Comparison of ENCODE assay signal across 18 cellular contexts in genomic region chr16:20401066-20401465, GRCh38. TPM values are rescaled to one million over a fixed set of nuclear protein-coding genes. Genes with fewer than 3 reads are reported as not detected.
A peak's percentile ranks its signal among the peaks of the same experiment; 100 is the strongest.
DNase-seq lines count a peak whose midpoint lies in the region; ATAC-seq and TF ChIP-seq lines count a peak whose summit lies in the region.
"Had no signal": no experiment of that assay in that cellular context is flagged by ENCODE, and none has a peak within 500 bp of the region (broad histone marks: within the 10 kb centered on the region; RNA-seq: fewer than 3 reads in every experiment).

No MANE protein-coding gene starts in this region.

- no peak overlapping the region for H3K4me3 ChIP-seq in body of pancreas
- no peak overlapping the region for H3K4me3 ChIP-seq in neural progenitor cell
- H3K4me3 ChIP-seq in stomach, result no peak overlapping the region
- no peak overlapping the region for H3K4me3 ChIP-seq in vagina
- H3K4me3 ChIP-seq: BLaER1 treated with 17β-estradiol and CSF1 and Interleukin-3, amounts not matched to agents 10 nM and 100 nM had no signal

- H4K20me1 ChIP-seq in neural progenitor cell (ENCODE audit: low read depth), result no peaks in the 10 kb centered on the region
- H4K20me1 ChIP-seq: BLaER1 treated with 17β-estradiol and CSF1 and Interleukin-3, amounts not matched to agents 10 nM and 100 nM had no signal

- H3K27me3 ChIP-seq in body of pancreas (no peaks in the 10 kb centered on the region), neural progenitor cell (no peaks in the 10 kb centered on the region), stomach (no peaks in the 10 kb centered on the region), vagina (no peaks in the 10 kb centered on the region)
- H3K27me3 ChIP-seq: BLaER1 treated with 17β-estradiol and CSF1 and Interleukin-3, amounts not matched to agents 10 nM and 100 nM had no signal

- peaks cover 12% of the 10 kb centered on the region for H3K4me1 Mint-ChIP-seq in neural progenitor cell
- H3K4me1 Mint-ChIP-seq in naive thymus-derived CD8-positive, alpha-beta T cell, result peaks cover 0 to 2% (median 0%) of the 10 kb centered on the region in 4 donors
- H3K4me1 Mint-ChIP-seq: IgD-negative memory B cell had no signal

- H3K9ac ChIP-seq in neural progenitor cell, result no peak overlapping the region
- H3K9ac ChIP-seq: BLaER1 treated with 17β-estradiol and CSF1 and Interleukin-3, amounts not matched to agents 10 nM and 100 nM had no signal

- POLR2A ChIA-PET in naive thymus-derived CD8-positive, alpha-beta T cell (lab: Charles Lee), result no interaction called here

- H3K79me2 ChIP-seq in neural progenitor cell (ENCODE audit: low read depth), result no peaks in the 10 kb centered on the region

- no peak overlapping the region for H3K4me2 ChIP-seq in neural progenitor cell
- H3K4me2 ChIP-seq: BLaER1 treated with 17β-estradiol and CSF1 and Interleukin-3, amounts not matched to agents 10 nM and 100 nM had no signal

- ATAC-seq in body of pancreas, result peak; percentile 69
- ATAC-seq in naive thymus-derived CD8-positive, alpha-beta T cell, result no peak

- H3K9me3 Mint-ChIP-seq in neural progenitor cell, result no peaks in the 10 kb centered on the region
- H3K9me3 Mint-ChIP-seq in naive thymus-derived CD8-positive, alpha-beta T cell, result no peaks in the 10 kb centered on the region
- H3K9me3 Mint-ChIP-seq: CD4-positive, alpha-beta T cell; H9; IgD-negative memory B cell had no signal

- peak overlapping the region in 2 of 4 donors; percentile 39 to 49 for H3K27ac ChIP-seq in body of pancreas
- no peak overlapping the region for H3K27ac ChIP-seq in neural progenitor cell
- H3K27ac ChIP-seq in stomach, result peak overlapping the region; percentile 53 to 77 (median 67)
- no peak overlapping the region for H3K27ac ChIP-seq in vagina
- H3K27ac ChIP-seq: BLaER1 treated with 17β-estradiol and CSF1 and Interleukin-3, amounts not matched to agents 10 nM and 100 nM had no signal

- no peak overlapping the region for H3K4me3 Mint-ChIP-seq in neural progenitor cell
- no peak overlapping the region for H3K4me3 Mint-ChIP-seq in naive thymus-derived CD8-positive, alpha-beta T cell
- H3K4me3 Mint-ChIP-seq: CD4-positive, alpha-beta T cell; H9; IgD-negative memory B cell had no signal

- 12 to 16% methylated on average over 2 of the region's 2 CpGs for WGBS in body of pancreas, 2 donors
- WGBS in stomach, 5 donors, result 19 to 36% (median 32%) methylated on average over 2 of the region's 2 CpGs

- H3F3A ChIP-seq in neural progenitor cell (ENCODE audit: low read depth), result no peaks in the 10 kb centered on the region

- DNase-seq in NCI-H2196 (lab: John Stamatoyannopoulos, UW; ENCODE audit: unreplicated experiment) (peak; percentile 9), NCI-H2196 treated with DMSO at 0.1 percent for 48 hours (lab: John Stamatoyannopoulos, UW; ENCODE audit: unreplicated experiment) (no peak), body of pancreas (peak in 1 of 4 donors; percentile 13), neural progenitor cell (ENCODE audit: low spot score) (no peak), stomach (no peak), cerebellum (ENCODE audit: low spot score) (no peak), vagina (ENCODE audit: extremely low spot score in 2 of 2) (no peak)
- DNase-seq in naive thymus-derived CD8-positive, alpha-beta T cell, result no peak
- DNase-seq: ACHN; CD4-positive, alpha-beta T cell; DMS153; GOT3; H9 had no signal

- no peak for TF ChIP-seq CTCF in body of pancreas (IDR thresholded peaks at IDR 0.05)
- TF ChIP-seq CTCF in neural progenitor cell (IDR thresholded peaks at IDR 0.05), result no peak
- no peak for TF ChIP-seq CTCF in stomach (IDR thresholded peaks at IDR 0.05)
- TF ChIP-seq CTCF in vagina (IDR thresholded peaks at IDR 0.05), result no peak

- peaks cover 14% of the 10 kb centered on the region for H3K4me1 ChIP-seq in body of pancreas
- H3K4me1 ChIP-seq in neural progenitor cell, result no peaks in the 10 kb centered on the region
- H3K4me1 ChIP-seq in stomach, result peaks cover 0 to 11% (median 2%) of the 10 kb centered on the region in 4 donors
- no peaks in the 10 kb centered on the region for H3K4me1 ChIP-seq in vagina
- H3K4me1 ChIP-seq: BLaER1 treated with 17β-estradiol and CSF1 and Interleukin-3, amounts not matched to agents 10 nM and 100 nM had no signal

- peak overlapping the region; percentile 17 for H2AFZ ChIP-seq in neural progenitor cell (replicated peaks)

- intact Hi-C loops in body of pancreas (cut with DNase I), result no loop called here
- intact Hi-C loops in stomach (cut with DNase I; ENCODE audit: low total_unique reads), result no loop called here
- intact Hi-C loops in vagina (cut with DNase I), result no loop called here

- no peaks in the 10 kb centered on the region for H3K36me3 ChIP-seq in body of pancreas (replicated peaks in 1 of 2; ENCODE audit: insufficient read depth in 1 of 2, low read depth in 2 of 2)
- H3K36me3 ChIP-seq in neural progenitor cell, result no peaks in the 10 kb centered on the region
- H3K36me3 ChIP-seq in stomach, result no peaks in the 10 kb centered on the region
- H3K36me3 ChIP-seq in vagina, result no peaks in the 10 kb centered on the region
- H3K36me3 ChIP-seq: BLaER1 treated with 17β-estradiol and CSF1 and Interleukin-3, amounts not matched to agents 10 nM and 100 nM had no signal

- TF ChIP-seq POLR2A in body of pancreas (IDR thresholded peaks at IDR 0.05), result no peak
- TF ChIP-seq POLR2A in stomach (IDR thresholded peaks at IDR 0.05), result no peak
- TF ChIP-seq POLR2A in vagina (IDR thresholded peaks at IDR 0.05), result no peak

- peaks cover 3% of the 10 kb centered on the region for H3K27me3 Mint-ChIP-seq in neural progenitor cell (ENCODE audit: insufficient read depth, low read depth)
- H3K27me3 Mint-ChIP-seq in naive thymus-derived CD8-positive, alpha-beta T cell, result peaks cover 0 to 19% (median 4%) of the 10 kb centered on the region in 5 donors

- H3K27ac Mint-ChIP-seq in neural progenitor cell, result no peak overlapping the region
- H3K27ac Mint-ChIP-seq in naive thymus-derived CD8-positive, alpha-beta T cell, result no peak overlapping the region
- H3K27ac Mint-ChIP-seq: CD4-positive, alpha-beta T cell; IgD-negative memory B cell had no signal

- no peaks in the 10 kb centered on the region for H3K36me3 Mint-ChIP-seq in neural progenitor cell
- H3K36me3 Mint-ChIP-seq in naive thymus-derived CD8-positive, alpha-beta T cell, result no peaks in the 10 kb centered on the region

- H3K9me3 ChIP-seq in body of pancreas (no peaks in the 10 kb centered on the region), neural progenitor cell (ENCODE audit: low read depth) (no peaks in the 10 kb centered on the region), stomach (no peaks in the 10 kb centered on the region), vagina (no peaks in the 10 kb centered on the region)
- H3K9me3 ChIP-seq: BLaER1 treated with 17β-estradiol and CSF1 and Interleukin-3, amounts not matched to agents 10 nM and 100 nM had no signal

- TF ChIP-seq EP300 in stomach (IDR thresholded peaks at IDR 0.05), result no peak

RNA-seq across cellular contexts. Expression of gene PDILT, which starts 3.5 kb away (rescaled TPM):
- not detected for total RNA-seq in body of pancreas
- not detected in 2 replicates for total RNA-seq in neural progenitor cell (ENCODE audit: low replicate concordance)
- 10 to 100 TPM in 2 of 5 donors, 1 to 10 TPM in 1, under 1 TPM in 1, not detected in 1; 0.37 to 34.8 (median 12.7) TPM for total RNA-seq in stomach
- 100 to 1,000 TPM in 2 of 3 donors, 10 to 100 TPM in 1; 72.7 to 150 (median 110) TPM for polyA plus RNA-seq in stomach
- not detected for total RNA-seq in cerebellum
- total RNA-seq in vagina, result not detected
- total RNA-seq in naive thymus-derived CD8-positive, alpha-beta T cell, result not detected
- not detected for polyA plus RNA-seq in naive thymus-derived CD8-positive, alpha-beta T cell
- total RNA-seq: A172; CD4-positive, alpha-beta T cell; Daoy; H9; HT-29 had no signal
- polyA plus RNA-seq: IgD-negative memory B cell had no signal

RNA-seq across cellular contexts. Expression of gene ACSM5, which starts 8.3 kb away (rescaled TPM):
- total RNA-seq in body of pancreas (10 to 100 TPM in 1 of 2 donors, 1 to 10 TPM in 1; 2.3 to 11.5 TPM), neural progenitor cell (ENCODE audit: low replicate concordance) (not detected in 2 replicates), stomach (1 to 10 TPM in 3 of 5 donors, not detected in 2; 1.1 to 4.6 (median 1.8) TPM), cerebellum (0.73 TPM), vagina (2.9 TPM)
- 1 to 10 TPM; 1.5 to 3.5 (median 2.8) TPM for polyA plus RNA-seq in stomach
- not detected for total RNA-seq in naive thymus-derived CD8-positive, alpha-beta T cell
- not detected for polyA plus RNA-seq in naive thymus-derived CD8-positive, alpha-beta T cell
- total RNA-seq: A172; CD4-positive, alpha-beta T cell; H9; HT-29 had no signal
- polyA plus RNA-seq: IgD-negative memory B cell had no signal

RNA-seq across cellular contexts. Expression of gene UMOD, which starts 48.6 kb away (rescaled TPM):
- total RNA-seq in body of pancreas (10 to 100 TPM; 12.7 to 31.3 TPM), neural progenitor cell (ENCODE audit: low replicate concordance) (not detected in 2 replicates), stomach (1 to 10 TPM in 2 of 5 donors, under 1 TPM in 1, not detected in 2; 0.45 to 3.0 (median 1.3) TPM), cerebellum (not detected), vagina (not detected)
- under 1 TPM in 2 of 3 donors, not detected in 1; 0.25 to 0.53 TPM for polyA plus RNA-seq in stomach
- not detected for total RNA-seq in naive thymus-derived CD8-positive, alpha-beta T cell
- polyA plus RNA-seq in naive thymus-derived CD8-positive, alpha-beta T cell, result not detected
- total RNA-seq: A172; CD4-positive, alpha-beta T cell; Daoy; H9; HT-29 had no signal
- polyA plus RNA-seq: IgD-negative memory B cell had no signal

RNA-seq across cellular contexts. Expression of gene ACSM2A, which starts 50.3 kb away (rescaled TPM):
- total RNA-seq in body of pancreas (not detected), neural progenitor cell (ENCODE audit: low replicate concordance) (not detected in 2 replicates), stomach (not detected), cerebellum (not detected), vagina (not detected)
- under 1 TPM in 1 of 3 donors, not detected in 2; 0.08 TPM for polyA plus RNA-seq in stomach
- not detected for total RNA-seq in naive thymus-derived CD8-positive, alpha-beta T cell
- polyA plus RNA-seq in naive thymus-derived CD8-positive, alpha-beta T cell, result not detected
- total RNA-seq: A172; CD4-positive, alpha-beta T cell; Daoy; H9; HT-29 had no signal
- polyA plus RNA-seq: IgD-negative memory B cell had no signal

Comparison
In these comparisons a context has a peak if more than half of its experiments do, and no peak if none do; other contexts are left out.
1. H3K27ac ChIP-seq: peak in stomach (5 of 5); none in neural progenitor cell (single experiment) and vagina (single experiment).